Comparison of ENCODE assay signal across 1 cellular context in genomic region chr9:2765250-2765880, GRCh38.
TF ChIP-seq lines count a peak whose summit lies in the region.

No MANE protein-coding gene starts in this region.

TF ChIP-seq in HCT116, 20 proteins besides CTCF, POLR2A, EP300 and RAD21 (continued from another document):
- no peak for TF ChIP-seq ZBTB33 (IDR thresholded peaks at IDR 0.05; ENCODE audit: extremely low read depth, insufficient replicate concordance, low read length)
- TF ChIP-seq EZH2 (IDR thresholded peaks at IDR 0.05) = no peak
- TF ChIP-seq ATF3 (IDR thresholded peaks at IDR 0.05) = no peak
- TF ChIP-seq, protein P1, sequence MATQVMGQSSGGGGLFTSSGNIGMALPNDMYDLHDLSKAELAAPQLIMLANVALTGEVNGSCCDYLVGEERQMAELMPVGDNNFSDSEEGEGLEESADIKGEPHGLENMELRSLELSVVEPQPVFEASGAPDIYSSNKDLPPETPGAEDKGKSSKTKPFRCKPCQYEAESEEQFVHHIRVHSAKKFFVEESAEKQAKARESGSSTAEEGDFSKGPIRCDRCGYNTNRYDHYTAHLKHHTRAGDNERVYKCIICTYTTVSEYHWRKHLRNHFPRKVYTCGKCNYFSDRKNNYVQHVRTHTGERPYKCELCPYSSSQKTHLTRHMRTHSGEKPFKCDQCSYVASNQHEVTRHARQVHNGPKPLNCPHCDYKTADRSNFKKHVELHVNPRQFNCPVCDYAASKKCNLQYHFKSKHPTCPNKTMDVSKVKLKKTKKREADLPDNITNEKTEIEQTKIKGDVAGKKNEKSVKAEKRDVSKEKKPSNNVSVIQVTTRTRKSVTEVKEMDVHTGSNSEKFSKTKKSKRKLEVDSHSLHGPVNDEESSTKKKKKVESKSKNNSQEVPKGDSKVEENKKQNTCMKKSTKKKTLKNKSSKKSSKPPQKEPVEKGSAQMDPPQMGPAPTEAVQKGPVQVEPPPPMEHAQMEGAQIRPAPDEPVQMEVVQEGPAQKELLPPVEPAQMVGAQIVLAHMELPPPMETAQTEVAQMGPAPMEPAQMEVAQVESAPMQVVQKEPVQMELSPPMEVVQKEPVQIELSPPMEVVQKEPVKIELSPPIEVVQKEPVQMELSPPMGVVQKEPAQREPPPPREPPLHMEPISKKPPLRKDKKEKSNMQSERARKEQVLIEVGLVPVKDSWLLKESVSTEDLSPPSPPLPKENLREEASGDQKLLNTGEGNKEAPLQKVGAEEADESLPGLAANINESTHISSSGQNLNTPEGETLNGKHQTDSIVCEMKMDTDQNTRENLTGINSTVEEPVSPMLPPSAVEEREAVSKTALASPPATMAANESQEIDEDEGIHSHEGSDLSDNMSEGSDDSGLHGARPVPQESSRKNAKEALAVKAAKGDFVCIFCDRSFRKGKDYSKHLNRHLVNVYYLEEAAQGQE (IDR thresholded peaks at IDR 0.05; ENCODE audit: low read depth) = no peak
- TF ChIP-seq ZNF274 (IDR thresholded peaks at IDR 0.05; ENCODE audit: low read depth, low read length) = no peak
- TF ChIP-seq ELF1 (IDR thresholded peaks at IDR 0.05; ENCODE audit: borderline replicate concordance, low read depth) = no peak
- TF ChIP-seq TCF7L2 (IDR thresholded peaks at IDR 0.05; ENCODE audit: borderline replicate concordance, extremely low read depth, insufficient read depth, insufficient read length) = no peak
- TF ChIP-seq SIN3A (IDR thresholded peaks at IDR 0.05; ENCODE audit: low read depth) = no peak
- no peak for TF ChIP-seq EGR1 (IDR thresholded peaks at IDR 0.05; ENCODE audit: low read depth)
- no peak for TF ChIP-seq POLR2AphosphoS5 (IDR thresholded peaks at IDR 0.05; ENCODE audit: low read depth, low read length)
- no peak for TF ChIP-seq MAX (IDR thresholded peaks at IDR 0.05)
- no peak for TF ChIP-seq SP1 (IDR thresholded peaks at IDR 0.05; ENCODE audit: low read depth)
- TF ChIP-seq CBX3 (IDR thresholded peaks at IDR 0.05; ENCODE audit: low read depth) = no peak
- no peak for TF ChIP-seq SRF (IDR thresholded peaks at IDR 0.05; ENCODE audit: low read depth)
- no peak for TF ChIP-seq JUND (IDR thresholded peaks at IDR 0.05)
